Comparison of ENCODE assay signal across 10 cellular contexts in genomic region chr1:21659924-21660326, GRCh38. TPM values are rescaled to one million over a fixed set of nuclear protein-coding genes. Genes with fewer than 3 reads are reported as not detected.
A peak's percentile ranks its signal among the peaks of the same experiment; 100 is the strongest.
DNase-seq lines count a peak whose midpoint lies in the region; ATAC-seq and TF ChIP-seq lines count a peak whose summit lies in the region.
"Had no signal": no experiment of that assay in that cellular context is flagged by ENCODE, and none has a peak within 500 bp of the region (broad histone marks: within the 10 kb centered on the region; RNA-seq: fewer than 3 reads in every experiment).

No MANE protein-coding gene starts in this region.

- 47 to 51% methylated on average over 4 of the region's 4 CpGs for WGBS in aorta, 2 donors

- peak; percentile 4 for DNase-seq in cardiac septum (ENCODE audit: low spot score)
- no peak for DNase-seq in Right ventricle myocardium superior
- no peak for DNase-seq in Panc1 (ENCODE audit: low read depth, low spot score)
- DNase-seq in aorta = peak; percentile 12 to 41
- DNase-seq in GDM1 (lab: John Stamatoyannopoulos, UW) = no peak
- DNase-seq in SIG-M5 treated with dmso at 0.1 percent for 504 hours (lab: John Stamatoyannopoulos, UW; ENCODE audit: unreplicated experiment) = no peak
- no peak for DNase-seq in HT-29 (ENCODE audit: low spot score)

- no peaks in the 10 kb centered on the region for H3K9me3 ChIP-seq in Panc1 (ENCODE audit: control insufficient read depth, insufficient read depth, low read depth, low read length)
- H3K9me3 ChIP-seq in endocrine pancreas (ENCODE audit: control insufficient read depth, low read length) = no peaks in the 10 kb centered on the region
- no peaks in the 10 kb centered on the region for H3K9me3 ChIP-seq in aorta (ENCODE audit: control insufficient read depth, low read length)
- H3K9me3 ChIP-seq: heart right ventricle, psoas muscle had no signal

- H3K36me3 ChIP-seq in Panc1 (ENCODE audit: control insufficient read depth, insufficient read depth, low read length) = no peaks in the 10 kb centered on the region
- no peaks in the 10 kb centered on the region for H3K36me3 ChIP-seq in endocrine pancreas (ENCODE audit: control insufficient read depth, insufficient read depth, low read length)
- H3K36me3 ChIP-seq in aorta (ENCODE audit: control insufficient read depth in 1 of 2, insufficient read depth in 2 of 2, low read length in 1 of 2) = no peaks in the 10 kb centered on the region
- H3K36me3 ChIP-seq: heart right ventricle had no signal

- CTCF ChIA-PET in Panc1 (lab: Charles Lee) = interaction anchor here (1.0 to 1.1 kb wide), 3 partner anchors 8 to 291 kb away, joined by 3 to 6 read pairs (median 4); no protein-coding TSS in a partner anchor

- intact Hi-C loops in cardiac septum (cut with DNase I) = loop anchor here (5.0 kb wide), 4 partner anchors 88 to 423 kb away; partner anchors contain the start of gene ALPL
- intact Hi-C loops in Right ventricle myocardium superior (cut with DNase I) = loop anchor here (5.0 to 10.0 kb wide), 2 partner anchors 155 to 288 kb away; partner anchors contain the start of gene ALPL
- intact Hi-C loops in Panc1 (cut with micrococcal nuclease; ENCODE audit: unreplicated experiment) = loop anchor here (2.0 to 10.0 kb wide), 3 partner anchors 65 to 289 kb away; no protein-coding TSS in a partner anchor
- intact Hi-C loops in aorta (cut with DNase I) = loop anchor here in 1 of 2 donors (5.0 to 10.0 kb wide), 2 partner anchors 153 to 435 kb away; partner anchors contain the start of gene ALPL

- peaks cover 2% of the 10 kb centered on the region; the same call in 1 of the 2 replicates for H3K27me3 ChIP-seq in Panc1 (ENCODE audit: control insufficient read depth, insufficient read depth, low read length)
- no peaks in the 10 kb centered on the region for H3K27me3 ChIP-seq in endocrine pancreas (ENCODE audit: control insufficient read depth, insufficient read depth, low read length)
- H3K27me3 ChIP-seq in aorta (ENCODE audit: control insufficient read depth in 1 of 2, insufficient read depth in 2 of 2, low read length in 1 of 2) = no peaks in the 10 kb centered on the region

- ATAC-seq in Right ventricle myocardium superior (ENCODE audit: poor library complexity) (no peak), Panc1 (peak; percentile 54), aorta (ENCODE audit: low FRiP score) (no peak)

- no peak overlapping the region for H3K27ac ChIP-seq in Panc1 (ENCODE audit: low read length)
- no peak overlapping the region for H3K27ac ChIP-seq in aorta (ENCODE audit: low read depth in 1 of 2, low read length in 2 of 2)
- H3K27ac ChIP-seq: heart right ventricle, psoas muscle had no signal

- H3K4me1 ChIP-seq in Panc1 (ENCODE audit: control insufficient read depth, insufficient read depth, low read length) (0 out of 2 replicates have a peak, but pooled peaks cover 4% of the 10 kb centered on the region), endocrine pancreas (ENCODE audit: control insufficient read depth, insufficient read depth, low read length) (no peaks in the 10 kb centered on the region), aorta (ENCODE audit: control insufficient read depth in 1 of 2, insufficient read depth in 2 of 2, low read length in 2 of 2) (no peaks in the 10 kb centered on the region)
- H3K4me1 ChIP-seq: psoas muscle had no signal

- in situ Hi-C loops in Panc1 (cut with HindIII; ENCODE audit: low pct_unique_long_range_greater_than_20kb, low sequenced_read_pairs) = no loop called here

- no peak for TF ChIP-seq CTCF in Panc1 (IDR thresholded peaks at IDR 0.05)

- BruUV-seq in Panc1 (replicated peaks; lab: Mats Ljungman, UMichigan) = no TSS peak

- H3K4me3 ChIP-seq in Panc1 (ENCODE audit: low read depth in 2 of 2, low read length in 2 of 2) (no peak overlapping the region), endocrine pancreas (ENCODE audit: control insufficient read depth, insufficient read depth, low read length) (no peak overlapping the region), aorta (ENCODE audit: low read length in 2 of 2) (no peak overlapping the region)
- H3K4me3 ChIP-seq: psoas muscle had no signal

- peak overlapping the region; percentile 76 for H3K9ac ChIP-seq in endocrine pancreas (ENCODE audit: control insufficient read depth, insufficient read depth, low read length)

- POLR2A ChIA-PET in Panc1 (lab: Charles Lee) = no interaction called here

RNA-seq across cellular contexts. Expression of gene RAP1GAP, which starts 9.2 kb away (rescaled TPM):
- total RNA-seq in cardiac septum (2.7 TPM), Right ventricle myocardium superior (3.7 TPM), Panc1 (2021; ENCODE audit: unreplicated experiment) (4.6 TPM), aorta (under 1 TPM; 0.58 to 0.84 TPM)
- 7.7 TPM for polyA plus RNA-seq in Panc1 (2012; ENCODE audit: insufficient read length)
- polyA plus RNA-seq in aorta = 1 to 10 TPM in 1 of 2 donors, under 1 TPM in 1; 0.33 to 4.9 TPM
- 56.9 and 69.0 TPM in 2 replicates for total RNA-seq in HT-29 (2014; rRNA removed; shearing (Covaris generic))

Comparison
In these comparisons a context has a peak if more than half of its experiments do, and no peak if none do; other contexts are left out.
1. DNase-seq: peak in cardiac septum (single experiment) and aorta (2 of 2); none in Right ventricle myocardium superior (single experiment), Panc1 (single experiment), GDM1 (single experiment), SIG-M5 treated with dmso at 0.1 percent for 504 hours (single experiment) and HT-29 (single experiment).
2. RNA of gene RAP1GAP, which starts 9.2 kb away (total RNA-seq): 56.9 to 69.0 TPM in HT-29; 4.6 TPM in Panc1 (single experiment), 3.7 TPM in Right ventricle myocardium superior (single experiment), 2.7 TPM in cardiac septum (single experiment) and 0.58 to 0.84 TPM in aorta; every median in the first group is over 10 times any median in the second.